Comparison of ENCODE assay signal across 17 cellular contexts in genomic region chr3:196075013-196075412, GRCh38. TPM values are rescaled to one million over a fixed set of nuclear protein-coding genes. Genes with fewer than 3 reads are reported as not detected.
DNase-seq lines count a peak whose midpoint lies in the region; ATAC-seq and TF ChIP-seq lines count a peak whose summit lies in the region.
"Had no signal": no experiment of that assay in that cellular context is flagged by ENCODE, and none has a peak within 500 bp of the region (broad histone marks: within the 10 kb centered on the region; RNA-seq: fewer than 3 reads in every experiment).

No MANE protein-coding gene starts in this region.

- DNase-seq in activated T-cell treated with anti-CD3 and anti-CD28 coated beads, Interleukin-2, amount 50 U/mL, for 24 hours = no peak
- DNase-seq in activated T-cell treated with anti-CD3 and anti-CD28 coated beads, Interleukin-2, amount 50 U/mL, for 1 hour = no peak
- DNase-seq in CD4-positive, alpha-beta T cell = no peak
- DNase-seq in T-helper 17 cell (no peak), memory B cell (ENCODE audit: low spot score in 2 of 2) (no peak)
- DNase-seq in activated CD4-positive, alpha-beta T cell treated with anti-CD3 and anti-CD28 coated beads for 36 hours = no peak
- DNase-seq: 8988T, DMS79, NCI-H1436, NCI-H1930, NCI-H226, NCI-H524, NCI-H82, SHP77 treated with DMSO at 0.1 percent for 48 hours had no signal

- H3K4me1 Mint-ChIP-seq in activated T-cell treated with anti-CD3 and anti-CD28 coated beads, Interleukin-2, amount 50 U/mL, for 24 hours (ENCODE audit: low read depth) = peaks cover 56% of the 10 kb centered on the region
- H3K4me1 Mint-ChIP-seq in CD4-positive, alpha-beta T cell (ENCODE audit: low read depth) = peaks cover 46% of the 10 kb centered on the region
- H3K4me1 Mint-ChIP-seq in T-helper 17 cell (peaks cover 32% of the 10 kb centered on the region), memory B cell (peaks cover 33% of the 10 kb centered on the region)
- H3K4me1 Mint-ChIP-seq in activated CD4-positive, alpha-beta T cell treated with anti-CD3 and anti-CD28 coated beads for 36 hours = peaks cover 42% of the 10 kb centered on the region

- ATAC-seq in CD4-positive, alpha-beta T cell (ENCODE audit: poor library complexity) = no peak
- ATAC-seq in T-helper 17 cell (no peak), memory B cell (ENCODE audit: low read depth) (no peak), HG02678 (IDR thresholded peaks at IDR 0.05; ENCODE audit: unreplicated experiment) (no peak), GM18498 (IDR thresholded peaks at IDR 0.05; ENCODE audit: unreplicated experiment) (no peak)
- no peak for ATAC-seq in activated CD4-positive, alpha-beta T cell treated with anti-CD3 and anti-CD28 coated beads for 36 hours

- H3K4me3 Mint-ChIP-seq in activated T-cell treated with anti-CD3 and anti-CD28 coated beads, Interleukin-2, amount 50 U/mL, for 24 hours = no peak overlapping the region
- H3K4me3 Mint-ChIP-seq in CD4-positive, alpha-beta T cell = no peak overlapping the region
- H3K4me3 Mint-ChIP-seq in T-helper 17 cell (no peak overlapping the region), memory B cell (no peak overlapping the region)
- no peak overlapping the region for H3K4me3 Mint-ChIP-seq in activated CD4-positive, alpha-beta T cell treated with anti-CD3 and anti-CD28 coated beads for 36 hours

- H3K36me3 Mint-ChIP-seq in activated T-cell treated with anti-CD3 and anti-CD28 coated beads, Interleukin-2, amount 50 U/mL, for 24 hours (ENCODE audit: low read depth) = peaks cover 94% of the 10 kb centered on the region
- H3K36me3 Mint-ChIP-seq in CD4-positive, alpha-beta T cell (ENCODE audit: low read depth) = peaks cover 66% of the 10 kb centered on the region
- H3K36me3 Mint-ChIP-seq in T-helper 17 cell (ENCODE audit: low read depth) (peaks cover 3% of the 10 kb centered on the region), memory B cell (peaks cover 29% of the 10 kb centered on the region)
- H3K36me3 Mint-ChIP-seq in activated CD4-positive, alpha-beta T cell treated with anti-CD3 and anti-CD28 coated beads for 36 hours (ENCODE audit: low read depth) = peaks cover 66% of the 10 kb centered on the region

- TF ChIP-seq CTCF in CD4-positive, alpha-beta T cell (IDR thresholded peaks at IDR 0.05) = no peak

- H3K27ac ChIP-seq in CD4-positive, alpha-beta T cell (ENCODE audit: low read depth, low read length) = no peak overlapping the region
- H3K27ac ChIP-seq: BLaER1 had no signal

- H3K27me3 Mint-ChIP-seq in activated T-cell treated with anti-CD3 and anti-CD28 coated beads, Interleukin-2, amount 50 U/mL, for 24 hours = no peaks in the 10 kb centered on the region
- H3K27me3 Mint-ChIP-seq in CD4-positive, alpha-beta T cell = no peaks in the 10 kb centered on the region
- H3K27me3 Mint-ChIP-seq in T-helper 17 cell = no peaks in the 10 kb centered on the region
- no peaks in the 10 kb centered on the region for H3K27me3 Mint-ChIP-seq in memory B cell
- no peaks in the 10 kb centered on the region for H3K27me3 Mint-ChIP-seq in activated CD4-positive, alpha-beta T cell treated with anti-CD3 and anti-CD28 coated beads for 36 hours

- intact Hi-C loops in CD4-positive, alpha-beta T cell (cut with DNase I, micrococcal nuclease) = loop anchor here in 1 of 2 experiments (10.0 kb wide), 1 partner anchor 430 kb away; the partner anchor contains the start of gene RNF168
- intact Hi-C loops in activated CD4-positive, alpha-beta T cell treated with anti-CD3 and anti-CD28 coated beads for 36 hours (cut with DNase I, micrococcal nuclease) = loop anchor here in 1 of 2 experiments (10.0 kb wide), 1 partner anchor 360 kb away; the partner anchor contains the start of gene UBXN7

- peak overlapping the region; percentile 86 for H3K27ac Mint-ChIP-seq in activated T-cell treated with anti-CD3 and anti-CD28 coated beads, Interleukin-2, amount 50 U/mL, for 24 hours
- peak overlapping the region; percentile 32 for H3K27ac Mint-ChIP-seq in CD4-positive, alpha-beta T cell
- H3K27ac Mint-ChIP-seq in T-helper 17 cell (peak overlapping the region; percentile 69), memory B cell (peak overlapping the region; percentile 87)
- H3K27ac Mint-ChIP-seq in activated CD4-positive, alpha-beta T cell treated with anti-CD3 and anti-CD28 coated beads for 36 hours = no peak overlapping the region

- H3K9me3 ChIP-seq in CD4-positive, alpha-beta T cell (ENCODE audit: control insufficient read depth, low read length) = no peaks in the 10 kb centered on the region
- H3K9me3 ChIP-seq in T-helper 17 cell (ENCODE audit: control insufficient read depth, low read length, poor library complexity, severe bottlenecking) = no peaks in the 10 kb centered on the region
- H3K9me3 ChIP-seq: BLaER1 had no signal

- H3K27me3 ChIP-seq in CD4-positive, alpha-beta T cell (ENCODE audit: control insufficient read depth, insufficient read depth, low read length) = no peaks in the 10 kb centered on the region
- H3K27me3 ChIP-seq: BLaER1 had no signal

- CTCF ChIA-PET in CD4-positive, alpha-beta T cell (lab: Charles Lee) = interaction anchor here (1.5 to 3.9 kb wide), 2 partner anchors 112 to 122 kb away, joined by 3 to 28 read pairs; no protein-coding TSS in a partner anchor
- CTCF ChIA-PET in activated CD4-positive, alpha-beta T cell treated with anti-CD3 and anti-CD28 coated beads for 36 hours (lab: Charles Lee) = interaction anchor here (0.5 to 7.3 kb wide), 5 partner anchors 11 to 121 kb away, joined by 3 to 156 read pairs (median 6); no protein-coding TSS in a partner anchor

- H3K9me3 Mint-ChIP-seq in activated T-cell treated with anti-CD3 and anti-CD28 coated beads, Interleukin-2, amount 50 U/mL, for 24 hours = no peaks in the 10 kb centered on the region
- no peaks in the 10 kb centered on the region for H3K9me3 Mint-ChIP-seq in CD4-positive, alpha-beta T cell
- no peaks in the 10 kb centered on the region for H3K9me3 Mint-ChIP-seq in memory B cell
- H3K9me3 Mint-ChIP-seq in activated CD4-positive, alpha-beta T cell treated with anti-CD3 and anti-CD28 coated beads for 36 hours (ENCODE audit: low read depth) = no peaks in the 10 kb centered on the region

- POLR2A ChIA-PET in CD4-positive, alpha-beta T cell (lab: Charles Lee) = interaction anchor here (0.9 kb wide), 1 partner anchor 110 kb away, joined by 3 read pairs; no protein-coding TSS in a partner anchor
- POLR2A ChIA-PET in activated CD4-positive, alpha-beta T cell treated with anti-CD3 and anti-CD28 coated beads for 36 hours (lab: Charles Lee) = no interaction called here

RNA-seq across cellular contexts. Expression of gene TFRC, which starts 6.9 kb away (rescaled TPM):
- 100 to 1,000 TPM; 154 to 159 TPM for total RNA-seq in CD4-positive, alpha-beta T cell
- total RNA-seq in T-helper 17 cell = 100 to 1,000 TPM; 218 to 221 TPM
- 100 to 1,000 TPM; 373 to 520 TPM for total RNA-seq in activated CD4-positive, alpha-beta T cell treated with anti-CD3 and anti-CD28 coated beads for 36 hours
